Comparison of ENCODE assay signal across 10 cellular contexts in the genomic region with DNA sequence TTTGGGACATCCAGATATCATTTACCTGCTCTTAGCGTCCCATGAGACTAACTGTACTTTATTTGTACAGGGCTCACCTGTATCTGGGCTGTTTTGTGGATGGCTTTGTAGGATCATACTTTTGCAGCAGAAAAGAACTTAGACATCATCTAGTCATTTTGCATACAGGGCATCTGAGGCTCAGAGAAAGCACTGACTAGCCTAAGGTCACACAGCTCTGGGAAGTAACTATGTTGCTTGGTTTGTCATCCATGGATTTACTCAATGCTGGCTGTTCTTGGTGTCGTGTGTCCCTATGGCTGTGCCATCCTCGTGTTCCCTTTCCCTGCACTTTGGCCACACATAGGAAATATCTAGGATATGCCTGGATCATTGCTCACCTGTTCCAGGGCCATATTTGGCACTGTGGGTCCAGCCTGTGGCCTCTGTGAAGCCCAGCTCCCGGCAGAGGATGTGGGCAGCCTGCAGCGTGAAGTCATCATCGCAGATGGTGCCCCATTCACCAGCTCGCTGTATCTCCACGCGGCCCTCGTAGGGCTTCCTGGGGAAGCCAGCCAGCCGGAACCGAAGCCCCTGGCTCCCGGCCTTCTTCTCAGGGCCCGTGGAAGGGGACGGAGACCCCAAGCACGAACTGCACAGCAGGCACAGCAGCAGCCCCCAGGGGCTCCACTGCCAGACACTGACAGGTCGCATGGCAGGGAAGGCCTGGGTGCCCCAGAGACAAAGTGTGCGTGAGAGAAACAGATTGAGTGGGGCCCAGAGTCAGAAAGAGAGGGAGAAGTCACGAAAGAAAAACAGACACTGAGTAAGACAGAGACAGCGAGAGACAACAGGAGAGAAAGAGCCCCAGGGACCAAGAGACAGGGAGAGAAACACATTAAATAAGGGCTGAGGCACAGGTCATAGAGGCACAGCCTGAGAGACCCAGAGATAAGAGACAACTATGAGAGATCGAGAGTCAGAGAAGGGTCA. TPM values are rescaled to one million over a fixed set of nuclear protein-coding genes. Genes with fewer than 3 reads are reported as not detected.
A peak's percentile ranks its signal among the peaks of the same experiment; 100 is the strongest.
DNase-seq lines count a peak whose midpoint lies in the region; ATAC-seq and TF ChIP-seq lines count a peak whose summit lies in the region.
"Had no signal": no experiment of that assay in that cellular context is flagged by ENCODE, and none has a peak within 500 bp of the region (broad histone marks: within the 10 kb centered on the region; RNA-seq: fewer than 3 reads in every experiment).

No MANE protein-coding gene starts in this region.

- CTCF ChIA-PET in BJ (lab: Yijun Ruan, JAX), result interaction anchor here (1.0 to 1.1 kb wide), 2 partner anchors 23 to 49 kb away, joined by 3 read pairs; no protein-coding TSS in a partner anchor

- no peak overlapping the region for H3K27ac ChIP-seq in esophagus squamous epithelium

- peak overlapping the region; percentile 17 for H3K27ac Mint-ChIP-seq in mesothelial cell of epicardium

- H3K4me3 ChIP-seq in BJ (ENCODE audit: low read depth, low read length) (peak overlapping the region; percentile 54), GM12875 (ENCODE audit: low read depth, low read length) (peak overlapping the region; percentile 98), WI38 (ENCODE audit: low read depth, low read length) (peak overlapping the region; percentile 96), esophagus squamous epithelium (no peak overlapping the region)

- ATAC-seq in GM21737 (IDR thresholded peaks at IDR 0.05; ENCODE audit: unreplicated experiment), result no peak
- ATAC-seq: esophagus mucosa had no signal

- DNase-seq in BJ (ENCODE audit: low read depth) (no peak), mesothelial cell of epicardium (ENCODE audit: low spot score in 2 of 2, unreplicated experiment in 2 of 2) (no peak), NCI-H446 treated with DMSO at 0.1 percent for 48 hours (lab: John Stamatoyannopoulos, UW) (no peak), esophagus squamous epithelium (lab: John Stamatoyannopoulos, UW) (no peak), NCI-H2081 (lab: John Stamatoyannopoulos, UW) (no peak)
- DNase-seq: MV-4-11 had no signal

- H3K27me3 ChIP-seq in BJ (ENCODE audit: control insufficient read depth, insufficient read depth, low read length), result no peaks in the 10 kb centered on the region
- peaks cover 0 to 57% (median 0%) of the 10 kb centered on the region in 4 donors for H3K27me3 ChIP-seq in esophagus squamous epithelium

- peaks cover 18% of the 10 kb centered on the region for H3K27me3 Mint-ChIP-seq in mesothelial cell of epicardium (ENCODE audit: low read depth)

- TF ChIP-seq POLR2A in esophagus squamous epithelium (IDR thresholded peaks at IDR 0.05), result no peak

- peak overlapping the region; percentile 79 for H3K4me3 Mint-ChIP-seq in mesothelial cell of epicardium

- H3K4me1 Mint-ChIP-seq in mesothelial cell of epicardium, result peaks cover 31% of the 10 kb centered on the region

- peaks cover 3% of the 10 kb centered on the region for H3K36me3 Mint-ChIP-seq in mesothelial cell of epicardium

- peaks cover 14 to 55% (median 26%) of the 10 kb centered on the region in 3 donors for H3K4me1 ChIP-seq in esophagus squamous epithelium

- H3K36me3 ChIP-seq in BJ (ENCODE audit: control insufficient read depth, insufficient read depth, low read length) (peaks cover 4% of the 10 kb centered on the region), esophagus squamous epithelium (peaks cover 0 to 8% (median 0%) of the 10 kb centered on the region in 3 donors)

- POLR2A ChIA-PET in BJ (lab: Charles Lee), result no interaction called here

- 74 to 88% methylated on average over 8 to 14 of the region's 21 CpGs for WGBS in esophagus squamous epithelium, 2 donors

- H3K9me3 ChIP-seq in esophagus squamous epithelium, result no peaks in the 10 kb centered on the region

- H3K9me3 Mint-ChIP-seq in mesothelial cell of epicardium, result no peaks in the 10 kb centered on the region

- intact Hi-C loops in esophagus squamous epithelium (cut with DNase I), result no loop called here

- TF ChIP-seq CTCF in BJ (IDR thresholded peaks at IDR 0.05; ENCODE audit: insufficient read depth, low read depth, low read length), result no peak
- no peak for TF ChIP-seq CTCF in GM12875 (IDR thresholded peaks at IDR 0.05; ENCODE audit: borderline replicate concordance, insufficient read depth, low read depth, low read length)
- no peak for TF ChIP-seq CTCF in WI38 (IDR thresholded peaks at IDR 0.05; ENCODE audit: low read depth, low read length)
- no peak for TF ChIP-seq CTCF in mesothelial cell of epicardium (IDR thresholded peaks at IDR 0.05; ENCODE audit: unreplicated experiment)
- no peak for TF ChIP-seq CTCF in esophagus squamous epithelium (IDR thresholded peaks at IDR 0.05)

RNA-seq across cellular contexts. Expression of a gene that starts 1.5 kb away (rescaled TPM):
- polyA plus RNA-seq in BJ (2011; rRNA removed), result 95.8 and 130 TPM in 2 replicates
- polyA minus RNA-seq in BJ (2011; rRNA and poly(A)+ RNA removed), result 70.1 and 140 TPM in 2 replicates
- total RNA-seq in mesothelial cell of epicardium (20.3 to 26.7 TPM (median 21.9 TPM) in 3 replicates), esophagus squamous epithelium (1 to 10 TPM in 2 of 4 donors, under 1 TPM in 1, not detected in 1; 0.48 to 4.3 (median 3.2) TPM)

RNA-seq across cellular contexts. Expression of a gene that starts 2.3 kb away (rescaled TPM):
- polyA plus RNA-seq in BJ (2011; rRNA removed), result 19.8 and 28.7 TPM in 2 replicates
- 18.5 and 29.9 TPM in 2 replicates for polyA minus RNA-seq in BJ (2011; rRNA and poly(A)+ RNA removed)
- total RNA-seq in mesothelial cell of epicardium, result 10.7 to 11.9 TPM (median 10.8 TPM) in 3 replicates
- 1 to 10 TPM in 2 of 4 donors, under 1 TPM in 1, not detected in 1; 0.88 to 6.7 (median 3.0) TPM for total RNA-seq in esophagus squamous epithelium

RNA-seq across cellular contexts. Expression of a gene that starts 22.5 kb away (rescaled TPM):
- polyA plus RNA-seq in BJ (2011; rRNA removed), result 26.0 and 36.1 TPM in 2 replicates
- 19.0 and 32.7 TPM in 2 replicates for polyA minus RNA-seq in BJ (2011; rRNA and poly(A)+ RNA removed)
- 25.1 to 26.1 TPM (median 25.7 TPM) in 3 replicates for total RNA-seq in mesothelial cell of epicardium
- total RNA-seq in esophagus squamous epithelium, result 10 to 100 TPM; 16.9 to 25.8 (median 22.0) TPM

RNA-seq across cellular contexts. Expression of a gene that starts 22.7 kb away (rescaled TPM):
- polyA plus RNA-seq in BJ (2011; rRNA removed), result 79.5 and 104 TPM in 2 replicates
- polyA minus RNA-seq in BJ (2011; rRNA and poly(A)+ RNA removed), result 57.6 and 71.8 TPM in 2 replicates
- total RNA-seq in mesothelial cell of epicardium, result 86.2 to 89.4 TPM (median 86.8 TPM) in 3 replicates
- total RNA-seq in esophagus squamous epithelium, result 100 to 1,000 TPM in 2 of 4 donors, 10 to 100 TPM in 2; 79.9 to 142 (median 105) TPM

RNA-seq across cellular contexts. Expression of a gene that starts 26.2 kb away (rescaled TPM):
- 0.12 TPM in 1 of 2 replicates, not detected in the other for polyA plus RNA-seq in BJ (2011; rRNA removed)
- polyA minus RNA-seq in BJ (2011; rRNA and poly(A)+ RNA removed), result not detected in 2 replicates
- total RNA-seq in mesothelial cell of epicardium (0.16 to 0.42 TPM (median 0.29 TPM) in 3 replicates), esophagus squamous epithelium (10 to 100 TPM in 1 of 4 donors, 1 to 10 TPM in 3; 3.8 to 13.3 (median 5.7) TPM)

Comparison
In these comparisons a context has a peak if more than half of its experiments do, and no peak if none do; other contexts are left out.
1. H3K4me3 ChIP-seq: peak in BJ (single experiment), GM12875 (single experiment) and WI38 (single experiment); none in esophagus squamous epithelium (0 of 4).